ENCODE assay signal across 22 cellular contexts in genomic region chr10:76492678-76493472, GRCh38.
"Had no signal": no experiment of that assay in that cellular context is flagged by ENCODE, and none has a peak within 500 bp of the region (broad histone marks: within the 10 kb centered on the region; RNA-seq: fewer than 3 reads in every experiment).

No MANE protein-coding gene starts in this region.

- DNase-seq: activated CD4-positive, alpha-beta T cell treated with anti-CD3 and anti-CD28 coated beads for 36 hours; activated CD4-positive, alpha-beta T cell treated with anti-CD3 and anti-CD28 coated beads, Interleukin-2, amount 50 U/mL, for 48 hours; activated gamma-delta T cell treated with Interleukin-2 at 50 U/mL for 16 hours; activated T-cell treated with anti-CD3 and anti-CD28 coated beads for 4 hours; adrenal gland; central memory CD4-positive, alpha-beta T cell; colonic mucosa; immature natural killer cell; natural killer cell; posterior cingulate gyrus; stimulated activated naive CD8-positive, alpha-beta T cell treated with anti-CD3 and anti-CD28 coated beads, Interleukin-15, Interleukin-2, amounts not matched to agents 100 U/mL and 50 U/mL, for 24 hours; substantia nigra; SW 1271; T-helper 2 cell; transverse colon; WERI-Rb-1 had no signal

- FAIRE-seq: endometrium had no signal

- H3K36me3 ChIP-seq: adrenal gland, colonic mucosa, esophagus muscularis mucosa, neutrophil, transverse colon, vagina, WERI-Rb-1 had no signal

- H3K4me1 Mint-ChIP-seq: activated CD4-positive, alpha-beta T cell treated with anti-CD3 and anti-CD28 coated beads for 36 hours; immature natural killer cell; natural killer cell had no signal

- H3K27me3 Mint-ChIP-seq: activated CD4-positive, alpha-beta T cell treated with anti-CD3 and anti-CD28 coated beads for 36 hours had no signal

- H3K4me3 ChIP-seq: adrenal gland, colonic mucosa, esophagus muscularis mucosa, transverse colon, vagina had no signal

- H3K27me3 ChIP-seq: adrenal gland, colonic mucosa, esophagus muscularis mucosa, neutrophil, transverse colon, vagina had no signal

- H3K4me1 ChIP-seq: colonic mucosa, esophagus muscularis mucosa, transverse colon, vagina had no signal

- H3K27ac ChIP-seq: adrenal gland, colonic mucosa, esophagus muscularis mucosa, neutrophil, transverse colon, vagina, WERI-Rb-1 had no signal

- H3K27ac Mint-ChIP-seq: activated CD4-positive, alpha-beta T cell treated with anti-CD3 and anti-CD28 coated beads for 36 hours; activated naive CD4-positive, alpha-beta T cell treated with anti-CD3 and anti-CD28 coated beads, Interleukin-2, amount 50 U/mL, for 72 hours; activated T-helper 1 cell treated with anti-CD3 and anti-CD28 coated beads, Interleukin-12 subunit alpha, Interleukin-12 subunit beta, Interleukin-2, Interleukin-4 antibody, amounts not matched to agents 30 ng/mL and 10 ng/mL and 1 ng/mL, durations not matched to agents 14 hours and 24 hours and 36 hours; immature natural killer cell; natural killer cell had no signal

- H3K4me3 Mint-ChIP-seq: activated CD4-positive, alpha-beta T cell treated with anti-CD3 and anti-CD28 coated beads for 36 hours; activated T-helper 1 cell treated with anti-CD3 and anti-CD28 coated beads, Interleukin-12 subunit alpha, Interleukin-12 subunit beta, Interleukin-2, Interleukin-4 antibody, amounts not matched to agents 30 ng/mL and 10 ng/mL and 1 ng/mL, durations not matched to agents 14 hours and 24 hours and 36 hours; immature natural killer cell; natural killer cell had no signal
